21 cellular contexts compared by ENCODE assay signal in the genomic region with DNA sequence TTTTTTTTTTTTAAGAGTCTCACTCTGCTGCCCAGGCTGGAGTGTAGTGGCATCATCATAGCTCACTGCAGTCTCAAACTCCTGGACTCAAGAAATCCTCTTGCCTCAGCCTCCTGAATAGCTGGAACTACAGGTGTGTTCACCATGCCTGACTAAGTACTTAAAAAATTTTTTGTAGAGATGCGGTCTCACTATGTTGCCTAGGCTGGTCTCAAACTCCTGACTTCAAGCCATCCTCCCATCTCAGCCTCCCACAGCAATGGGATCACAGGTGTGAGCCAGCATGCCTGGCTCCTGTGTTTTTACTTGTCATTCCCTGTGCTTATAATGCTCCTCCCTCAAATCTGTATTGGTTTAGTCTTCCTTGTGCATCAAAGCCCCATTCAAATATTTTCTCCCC. TPM values are rescaled to one million over a fixed set of nuclear protein-coding genes. Genes with fewer than 3 reads are reported as not detected.
A peak's percentile ranks its signal among the peaks of the same experiment; 100 is the strongest.
DNase-seq lines count a peak whose midpoint lies in the region; ATAC-seq and TF ChIP-seq lines count a peak whose summit lies in the region.
"Had no signal": no experiment of that assay in that cellular context is flagged by ENCODE, and none has a peak within 500 bp of the region (broad histone marks: within the 10 kb centered on the region; RNA-seq: fewer than 3 reads in every experiment).

No MANE protein-coding gene starts in this region.

- H3K9me3 Mint-ChIP-seq in MCF 10A (ENCODE audit: unreplicated experiment), result no peaks in the 10 kb centered on the region
- no peaks in the 10 kb centered on the region for H3K9me3 Mint-ChIP-seq in type B pancreatic cell
- H3K9me3 Mint-ChIP-seq: IgD-negative memory B cell, WTC11 had no signal

- no peak for ATAC-seq in T-helper 17 cell
- no peak for ATAC-seq in GM18858 (IDR thresholded peaks at IDR 0.05; ENCODE audit: unreplicated experiment)
- no peak for ATAC-seq in mucosa of descending colon
- ATAC-seq: WTC11 had no signal

- H3K9me3 ChIP-seq in breast epithelium (no peaks in the 10 kb centered on the region), T-helper 17 cell (ENCODE audit: control insufficient read depth, low read length, poor library complexity, severe bottlenecking) (no peaks in the 10 kb centered on the region), esophagus muscularis mucosa (no peaks in the 10 kb centered on the region), stomach (no peaks in the 10 kb centered on the region), mucosa of descending colon (no peaks in the 10 kb centered on the region)
- H3K9me3 ChIP-seq: HAP-1, neutrophil, psoas muscle, SK-N-SH, suprapubic skin, uterus had no signal

- no peak for TF ChIP-seq EP300 in esophagus muscularis mucosa (IDR thresholded peaks at IDR 0.05)
- no peak for TF ChIP-seq EP300 in stomach (IDR thresholded peaks at IDR 0.05)

- H3K27me3 ChIP-seq in breast epithelium (no peaks in the 10 kb centered on the region), esophagus muscularis mucosa (peaks cover 0 to 8% (median 0%) of the 10 kb centered on the region in 4 donors), stomach (no peaks in the 10 kb centered on the region)
- H3K27me3 ChIP-seq: BLaER1 treated with 17β-estradiol and CSF1 and Interleukin-3, amounts not matched to agents 10 nM and 100 nM; suprapubic skin; uterus had no signal

- BruUV-seq in MCF 10A (replicated peaks; lab: Mats Ljungman, UMichigan), result no TSS peak

- H3K4me1 ChIP-seq in breast epithelium (no peaks in the 10 kb centered on the region), esophagus muscularis mucosa (peaks cover 0 to 3% (median 0%) of the 10 kb centered on the region in 4 donors), stomach (peaks cover 0 to 20% (median 13%) of the 10 kb centered on the region in 4 donors), mucosa of descending colon (ENCODE audit: low read depth) (peaks cover 8% of the 10 kb centered on the region)
- H3K4me1 ChIP-seq: BLaER1 treated with 17β-estradiol and CSF1 and Interleukin-3, amounts not matched to agents 10 nM and 100 nM; psoas muscle; uterus had no signal

- H3K36me3 Mint-ChIP-seq in MCF 10A (ENCODE audit: insufficient read depth, unreplicated experiment) (peaks cover 4% of the 10 kb centered on the region), T-helper 17 cell (ENCODE audit: low read depth) (peaks cover 3% of the 10 kb centered on the region), type B pancreatic cell (no peaks in the 10 kb centered on the region)
- H3K36me3 Mint-ChIP-seq: IgD-negative memory B cell, WTC11 had no signal

- CTCF ChIA-PET in MCF 10A (lab: Yijun Ruan, JAX), result interaction anchor here (0.6 to 11.9 kb wide), 5 partner anchors 18 to 445 kb away, joined by 3 to 111 read pairs (median 3); no protein-coding TSS in a partner anchor

- DNase-seq in MCF 10A (ENCODE audit: unreplicated experiment), result no peak
- no peak for DNase-seq in breast epithelium (ENCODE audit: low spot score in 2 of 2)
- DNase-seq in T-helper 17 cell, result no peak
- DNase-seq in esophagus muscularis mucosa (ENCODE audit: extremely low spot score), result peak; percentile 64
- no peak for DNase-seq in stomach
- no peak for DNase-seq in type B pancreatic cell (ENCODE audit: extremely low spot score, unreplicated experiment)
- DNase-seq in mucosa of descending colon, result no peak
- DNase-seq: NCI-H1105 treated with DMSO at 0.1 percent for 48 hours, NCI-H2081 treated with DMSO at 0.1 percent for 48 hours, NCI-H345, SK-N-SH had no signal

- no peaks in the 10 kb centered on the region for H3K27me3 Mint-ChIP-seq in MCF 10A (ENCODE audit: insufficient read depth, unreplicated experiment)
- H3K27me3 Mint-ChIP-seq in T-helper 17 cell, result peaks cover 10% of the 10 kb centered on the region
- no peaks in the 10 kb centered on the region for H3K27me3 Mint-ChIP-seq in type B pancreatic cell

- H3K36me3 ChIP-seq in breast epithelium (no peaks in the 10 kb centered on the region), esophagus muscularis mucosa (no peaks in the 10 kb centered on the region), stomach (no peaks in the 10 kb centered on the region), mucosa of descending colon (ENCODE audit: low read depth) (no peaks in the 10 kb centered on the region)
- H3K36me3 ChIP-seq: BLaER1 treated with 17β-estradiol and CSF1 and Interleukin-3, amounts not matched to agents 10 nM and 100 nM; HAP-1; neutrophil; suprapubic skin; uterus had no signal

- TF ChIP-seq POLR2A in breast epithelium (IDR thresholded peaks at IDR 0.05) (no peak), esophagus muscularis mucosa (IDR thresholded peaks at IDR 0.05; ENCODE audit: low read depth) (no peak), stomach (IDR thresholded peaks at IDR 0.05) (no peak)

- POLR2A ChIA-PET in MCF 10A (lab: Yijun Ruan, JAX), result interaction anchor here (0.7 to 0.9 kb wide), 2 partner anchors 18 to 237 kb away, joined by 3 to 4 read pairs; no protein-coding TSS in a partner anchor

- H3K4me1 Mint-ChIP-seq in MCF 10A (ENCODE audit: insufficient read depth, unreplicated experiment), result peaks cover 50% of the 10 kb centered on the region
- H3K4me1 Mint-ChIP-seq in T-helper 17 cell, result peaks cover 14% of the 10 kb centered on the region
- H3K4me1 Mint-ChIP-seq in type B pancreatic cell (ENCODE audit: unreplicated experiment), result peaks cover 10% of the 10 kb centered on the region
- H3K4me1 Mint-ChIP-seq: IgD-negative memory B cell had no signal

- H3K4me3 Mint-ChIP-seq in MCF 10A (ENCODE audit: unreplicated experiment) (no peak overlapping the region), T-helper 17 cell (peak overlapping the region; percentile 46), type B pancreatic cell (no peak overlapping the region)
- H3K4me3 Mint-ChIP-seq: WTC11 had no signal

- H3K4me3 ChIP-seq in breast epithelium (no peak overlapping the region), esophagus muscularis mucosa (no peak overlapping the region), stomach (no peak overlapping the region), mucosa of descending colon (no peak overlapping the region)
- H3K4me3 ChIP-seq: BLaER1 treated with 17β-estradiol and CSF1 and Interleukin-3, amounts not matched to agents 10 nM and 100 nM; HAP-1; psoas muscle; suprapubic skin; uterus had no signal

- intact Hi-C loops in MCF 10A (cut with micrococcal nuclease), result loop anchor here (5.0 kb wide), 1 partner anchor 341 kb away; the partner anchor contains the start of gene ARHGAP21
- intact Hi-C loops in breast epithelium (cut with DNase I; ENCODE audit: low total_unique reads), result no loop called here
- intact Hi-C loops in esophagus muscularis mucosa (cut with DNase I), result no loop called here
- intact Hi-C loops in stomach (cut with DNase I; ENCODE audit: low total_unique reads), result no loop called here
- intact Hi-C loops in mucosa of descending colon (cut with DNase I, micrococcal nuclease), result no loop called here

- no peak overlapping the region for H3K27ac ChIP-seq in breast epithelium
- no peak overlapping the region for H3K27ac ChIP-seq in esophagus muscularis mucosa (replicated peaks in 1 of 4)
- H3K27ac ChIP-seq in stomach, result peak overlapping the region in 4 of 5 donors; percentile 83 to 88 (median 86)
- H3K27ac ChIP-seq: BLaER1 treated with 17β-estradiol and CSF1 and Interleukin-3, amounts not matched to agents 10 nM and 100 nM; neutrophil; psoas muscle; suprapubic skin; uterus had no signal

- H3K27ac Mint-ChIP-seq in MCF 10A (ENCODE audit: low read depth, unreplicated experiment) (peak overlapping the region; percentile 100), T-helper 17 cell (peak overlapping the region; percentile 84), type B pancreatic cell (no peak overlapping the region)
- H3K27ac Mint-ChIP-seq: IgD-negative memory B cell, WTC11 had no signal

- WGBS in esophagus muscularis mucosa, result 89% methylated on average over 1 of the region's 1 CpG
- 95 to 100% (median 96%) methylated on average over 1 of the region's 1 CpG for WGBS in stomach, 5 donors

- TF ChIP-seq CTCF in MCF 10A (IDR thresholded peaks at IDR 0.05; ENCODE audit: unreplicated experiment), result no peak
- no peak for TF ChIP-seq CTCF in breast epithelium (IDR thresholded peaks at IDR 0.05)
- no peak for TF ChIP-seq CTCF in esophagus muscularis mucosa (IDR thresholded peaks at IDR 0.05)
- no peak for TF ChIP-seq CTCF in stomach (IDR thresholded peaks at IDR 0.05)
- no peak for TF ChIP-seq CTCF in type B pancreatic cell (conservative IDR thresholded peaks at IDR 0.05)
- no peak for TF ChIP-seq CTCF in mucosa of descending colon (IDR thresholded peaks at IDR 0.05)

RNA-seq across cellular contexts. Expression of gene THNSL1, which starts 46.7 kb away (rescaled TPM):
- total RNA-seq in MCF 10A (2022) (7.6 and 7.9 TPM in 2 replicates), breast epithelium (1 to 10 TPM; 1.6 to 4.2 (median 1.6) TPM), T-helper 17 cell (1 to 10 TPM in 1 of 2 donors, under 1 TPM in 1; 0.73 to 1.4 TPM), esophagus muscularis mucosa (1 to 10 TPM in 1 of 4 donors, under 1 TPM in 3; 0.65 to 1.1 (median 0.75) TPM), stomach (1 to 10 TPM in 2 of 5 donors, under 1 TPM in 3; under 0.01 to 5.0 (median 0.58) TPM), type B pancreatic cell (ENCODE audit: low replicate concordance) (5.9 and 10.2 TPM in 2 replicates), mucosa of descending colon (1 to 10 TPM; 2.2 to 3.7 (median 3.2) TPM)
- 1 to 10 TPM; 1.2 to 1.8 (median 1.3) TPM for polyA plus RNA-seq in stomach

RNA-seq across cellular contexts. Expression of gene ENKUR, which starts 47.2 kb away (rescaled TPM):
- total RNA-seq in MCF 10A (2022), result 0.33 and 0.47 TPM in 2 replicates
- total RNA-seq in breast epithelium, result not detected
- total RNA-seq in T-helper 17 cell, result 10 to 100 TPM in 1 of 2 donors, under 1 TPM in 1; 0.85 to 14.9 TPM
- total RNA-seq in esophagus muscularis mucosa, result under 1 TPM in 1 of 4 donors, not detected in 3; 0.17 TPM
- total RNA-seq in stomach, result 1 to 10 TPM in 1 of 5 donors, under 1 TPM in 1, not detected in 3; 0.37 to 4.9 TPM
- 1 to 10 TPM in 1 of 3 donors, under 1 TPM in 1, not detected in 1; 0.35 to 1.7 TPM for polyA plus RNA-seq in stomach
- 1.6 and 7.2 TPM in 2 replicates for total RNA-seq in type B pancreatic cell (ENCODE audit: low replicate concordance)
- total RNA-seq in mucosa of descending colon, result under 1 TPM; 0.32 to 0.98 (median 0.77) TPM
- total RNA-seq: cardiac septum, psoas muscle, suprapubic skin, WTC11 had no signal

Comparison
In these comparisons a context has a peak if more than half of its experiments do, and no peak if none do; other contexts are left out.
1. H3K27ac ChIP-seq: peak in stomach (4 of 5); none in breast epithelium (0 of 2) and esophagus muscularis mucosa (0 of 4).